In genomic region chr6:24935323-24935722, GRCh38 we compare ENCODE assay signal across 13 cellular contexts. TPM values are rescaled to one million over a fixed set of nuclear protein-coding genes. Genes with fewer than 3 reads are reported as not detected.
A peak's percentile ranks its signal among the peaks of the same experiment; 100 is the strongest.
DNase-seq lines count a peak whose midpoint lies in the region; ATAC-seq, FAIRE-seq and TF ChIP-seq lines count a peak whose summit lies in the region.
"Had no signal": no experiment of that assay in that cellular context is flagged by ENCODE, and none has a peak within 500 bp of the region (broad histone marks: within the 10 kb centered on the region; RNA-seq: fewer than 3 reads in every experiment).

No MANE protein-coding gene starts in this region.

- SMC1A ChIA-PET in GM12878 (lab: Charles Lee; ENCODE audit: uncharacterized antibody, unreplicated experiment): interaction anchor here (0.6 to 14.8 kb wide), 26 partner anchors 9 to 203 kb away, joined by 3 to 299 read pairs (median 10); no protein-coding TSS in a partner anchor

- DNase-seq in Karpas-422 (peak; percentile 65), GM12878 (ENCODE audit: low read depth, low spot score) (no peak), osteoblast (ENCODE audit: insufficient read length, low spot score, missing footprints) (peak; percentile 51), D341Med (ENCODE audit: low spot score) (no peak), dermis blood vessel endothelial cell (no peak)
- DNase-seq: mesenchymal stem cell, NCI-H1048, NCI-H526 treated with DMSO at 0.1 percent for 48 hours, SJCRH30 had no signal

- intact Hi-C loops in GM12878 (cut with micrococcal nuclease; ENCODE audit: unreplicated experiment): loop anchor here (1.0 to 10.0 kb wide), 3 partner anchors 135 to 1089 kb away; a partner anchor contains a TSS

- no peak for TF ChIP-seq POLR2A in GM12878 (IDR thresholded peaks at IDR 0.05; ENCODE audit: low read depth, low read length)

- TF ChIP-seq CTCF in GM12878 (IDR thresholded peaks at IDR 0.05 in 2 of 3, conservative IDR thresholded peaks at IDR 0.05 in 1 of 3; ENCODE audit: control insufficient read depth in 2 of 3, extremely low read depth in 1 of 3, insufficient read depth in 1 of 3, low read depth in 3 of 3, low read length in 3 of 3) (no peak), osteoblast (IDR thresholded peaks at IDR 0.05; ENCODE audit: extremely low read depth, low read depth, low read length) (no peak)

- H3K27ac ChIP-seq in Karpas-422 (ENCODE audit: low read length) (peak overlapping the region; percentile 89), GM12878 (ENCODE audit: control insufficient read depth, insufficient read depth) (peak overlapping the region; percentile 75), osteoblast (ENCODE audit: low read depth, low read length) (no peak overlapping the region)
- H3K27ac ChIP-seq: hepatocyte, SJCRH30 had no signal

- FAIRE-seq in GM12878 (lab: Jason Lieb, UNC): no peak

- H3K9me3 ChIP-seq in Karpas-422 (ENCODE audit: low read length): no peaks in the 10 kb centered on the region
- H3K9me3 ChIP-seq in GM12878 (replicated peaks; ENCODE audit: control insufficient read depth, insufficient read depth, low read length): no peaks in the 10 kb centered on the region
- no peaks in the 10 kb centered on the region for H3K9me3 ChIP-seq in osteoblast (ENCODE audit: low read depth, low read length)
- H3K9me3 ChIP-seq: SJCRH30 had no signal

- 4% methylated on average over 1 of the region's 2 CpGs for WGBS in GM12878 (ENCODE audit: insufficient coverage, insufficient replicate concordance, low lambda C conversion rate, missing lambda C conversion rate)

- CTCF ChIA-PET in GM12878 (lab: Yijun Ruan, JAX): interaction anchor here (1.0 to 13.0 kb wide), 21 partner anchors 10 to 136 kb away, joined by 3 to 376 read pairs (median 31); no protein-coding TSS in a partner anchor

- no peak for TF ChIP-seq RAD21 in GM12878 (IDR thresholded peaks at IDR 0.05; ENCODE audit: insufficient read depth, low read depth, low read length)

- H3K9ac ChIP-seq in Karpas-422 (ENCODE audit: low read length) (peak overlapping the region; percentile 69), GM12878 (ENCODE audit: control insufficient read depth, insufficient read depth, low read length) (peak overlapping the region; percentile 78)

- peak overlapping the region; percentile 91 for H3K4me2 ChIP-seq in Karpas-422 (ENCODE audit: low read depth, low read length, poor library complexity, severe bottlenecking)
- H3K4me2 ChIP-seq in GM12878 (ENCODE audit: control insufficient read depth, insufficient read depth): peak overlapping the region; percentile 90
- H3K4me2 ChIP-seq in osteoblast (ENCODE audit: insufficient read depth, low read length): no peak overlapping the region
- H3K4me2 ChIP-seq: hepatocyte had no signal

- H3K4me1 ChIP-seq in Karpas-422 (ENCODE audit: low read length) (peaks cover 95% of the 10 kb centered on the region), GM12878 (ENCODE audit: control insufficient read depth, insufficient read depth, low read length) (peaks cover 54% of the 10 kb centered on the region), osteoblast (ENCODE audit: insufficient read depth, low read length) (peaks cover 9% of the 10 kb centered on the region)

- H4K20me1 ChIP-seq in Karpas-422 (ENCODE audit: insufficient read depth, low read depth, low read length) (peaks cover 2% of the 10 kb centered on the region; the same call in 1 of the 2 replicates), GM12878 (ENCODE audit: control insufficient read depth, insufficient read depth) (no peaks in the 10 kb centered on the region), osteoblast (ENCODE audit: insufficient read depth, low read length) (no peaks in the 10 kb centered on the region)

- H3K9me2 ChIP-seq in Karpas-422 (replicated peaks; ENCODE audit: insufficient read depth, low read length): no peaks in the 10 kb centered on the region

- H3K4me3 ChIP-seq in GM08714 (ENCODE audit: low read length) (peak overlapping the region; percentile 53; the same call in 1 of the 2 replicates), Karpas-422 (ENCODE audit: low read length) (peak overlapping the region; percentile 71), GM12878 (peak overlapping the region; percentile 83), osteoblast (ENCODE audit: insufficient read depth, low read length) (no peak overlapping the region)
- H3K4me3 ChIP-seq: hepatocyte, SJCRH30 had no signal

- no peaks in the 10 kb centered on the region for H3K27me3 ChIP-seq in Karpas-422 (ENCODE audit: low read length)
- no peaks in the 10 kb centered on the region for H3K27me3 ChIP-seq in GM12878 (replicated peaks in 1 of 2; ENCODE audit: control insufficient read depth in 2 of 2, insufficient read depth in 2 of 2, low read length in 1 of 2)
- peaks cover 4% of the 10 kb centered on the region for H3K27me3 ChIP-seq in osteoblast (ENCODE audit: insufficient read depth, low read length)
- H3K27me3 ChIP-seq: hepatocyte, SJCRH30 had no signal

- POLR2A ChIA-PET in GM12878 (lab: Charles Lee): interaction anchor here (1.7 to 3.6 kb wide), 6 partner anchors 14 to 157 kb away, joined by 3 to 23 read pairs (median 15); no protein-coding TSS in a partner anchor

- in situ Hi-C loops in GM12878 (cut with MboI): no loop called here

- BruUV-seq in GM12878 (replicated peaks; lab: Mats Ljungman, UMichigan): TSS peak; percentile 74

- ATAC-seq in GM12878: no peak
- no peak for ATAC-seq in GM21786 (IDR thresholded peaks at IDR 0.05; ENCODE audit: unreplicated experiment)
- ATAC-seq in GM19455 (IDR thresholded peaks at IDR 0.05; ENCODE audit: unreplicated experiment): no peak

- H2AFZ ChIP-seq in Karpas-422 (ENCODE audit: low read length) (no peak overlapping the region), GM12878 (ENCODE audit: control insufficient read depth, low read depth, low read length) (no peak overlapping the region; the same call in 1 of the 2 replicates), osteoblast (ENCODE audit: low read length) (no peak overlapping the region)
- H2AFZ ChIP-seq: hepatocyte had no signal

- H3K79me2 ChIP-seq in Karpas-422 (ENCODE audit: low read length) (peaks cover 66% of the 10 kb centered on the region), GM12878 (ENCODE audit: control insufficient read depth, insufficient read depth, low read length) (peaks cover 42% of the 10 kb centered on the region), osteoblast (ENCODE audit: insufficient read depth, low read length) (no peaks in the 10 kb centered on the region)
- H3K79me2 ChIP-seq: hepatocyte had no signal

- RAD21 ChIA-PET in GM12878 (lab: Charles Lee; ENCODE audit: unreplicated experiment): interaction anchor here (0.6 to 10.1 kb wide), 19 partner anchors 10 to 160 kb away, joined by 3 to 229 read pairs (median 9); no protein-coding TSS in a partner anchor

- no peaks in the 10 kb centered on the region for H3K36me3 ChIP-seq in Karpas-422 (ENCODE audit: insufficient read depth, low read length)
- no peaks in the 10 kb centered on the region for H3K36me3 ChIP-seq in GM12878 (ENCODE audit: control insufficient read depth in 2 of 2, insufficient read depth in 2 of 2, low read length in 1 of 2)
- no peaks in the 10 kb centered on the region for H3K36me3 ChIP-seq in osteoblast (ENCODE audit: insufficient read depth, low read length)
- H3K36me3 ChIP-seq: SJCRH30 had no signal

- TF ChIP-seq EP300 in GM12878 (IDR thresholded peaks at IDR 0.05; ENCODE audit: borderline replicate concordance in 1 of 2, control insufficient read depth in 1 of 2, low read depth in 2 of 2, low read length in 2 of 2): no peak

TF ChIP-seq in GM12878, 131 proteins besides CTCF, POLR2A, EP300 and RAD21 (continues in another document):
- no peak for TF ChIP-seq IKZF1 (conservative IDR thresholded peaks at IDR 0.05)
- TF ChIP-seq BCLAF1 (IDR thresholded peaks at IDR 0.05): no peak
- TF ChIP-seq TARDBP (IDR thresholded peaks at IDR 0.05; ENCODE audit: borderline replicate concordance): no peak

RNA-seq across cellular contexts. Expression of gene RIPOR2, which starts 0.4 kb away (rescaled TPM):
- total RNA-seq in Karpas-422 (2014; rRNA removed; shearing (Covaris generic); ENCODE audit: low replicate concordance): 72.1 and 73.8 TPM in 2 replicates
- total RNA-seq in GM12878 (2013; cell fraction: nucleolus; rRNA removed): 176 and 194 TPM in 2 replicates
- 38.6 and 38.9 TPM in 2 replicates for total RNA-seq in GM12878 (2014; rRNA removed)
- 38.7 and 40.5 TPM in 2 replicates for total RNA-seq in GM12878 (2014; rRNA removed; fragmentation: Illumina TruSeq; extraction: Trizol)
- 37.9 and 41.1 TPM in 2 replicates for total RNA-seq in GM12878 (2021)
- polyA plus RNA-seq in GM12878 (2011; ENCODE audit: low read depth): 19.2 TPM
- polyA plus RNA-seq in GM12878 (2011; rRNA removed): 47.4 and 48.2 TPM in 2 replicates
- 31.8 and 32.2 TPM in 2 replicates for polyA plus RNA-seq in GM12878 (2011; cell fraction: cytosol; rRNA removed)
- 24.3 and 24.9 TPM in 2 replicates for polyA plus RNA-seq in GM12878 (2011; cell fraction: nucleus; rRNA removed)
- 21.1 and 21.5 TPM in 2 replicates for polyA plus RNA-seq in GM12878 (2012)
- polyA plus RNA-seq in GM12878 (2014; fragmentation: Illumina TruSeq; extraction: Trizol): 44.9 and 49.9 TPM in 2 replicates
- 10 to 100 TPM; 22.2 to 23.6 TPM for polyA plus RNA-seq in GM12878 (2014; fragmentation: Nextera tagmentation; extraction: Ambion mirVana)
- polyA plus RNA-seq in GM12878 (2014; rRNA removed): 28.9 and 30.8 TPM in 2 replicates
- 10 to 100 TPM; 25.9 TPM for polyA plus RNA-seq in GM12878 (2016; fragmentation: Nextera tagmentation; extraction: Ambion mirVana)
- 66.1 and 82.5 TPM in 2 replicates for polyA minus RNA-seq in GM12878 (2011; rRNA and poly(A)+ RNA removed)
- 17.1 and 17.3 TPM in 2 replicates for polyA minus RNA-seq in GM12878 (2011; cell fraction: cytosol; rRNA and poly(A)+ RNA removed)
- 31.1 and 44.0 TPM in 2 replicates for polyA minus RNA-seq in GM12878 (2011; cell fraction: nucleus; rRNA and poly(A)+ RNA removed)
- 1.4 and 2.1 TPM in 2 replicates for total RNA-seq in osteoblast
- total RNA-seq in dermis blood vessel endothelial cell: under 0.01 TPM in 1 of 2 replicates, not detected in the other

Comparison
In these comparisons a context has a peak if more than half of its experiments do, and no peak if none do; other contexts are left out.
1. DNase-seq: peak in Karpas-422 (single experiment) and osteoblast (single experiment); none in GM12878 (single experiment), D341Med (single experiment) and dermis blood vessel endothelial cell (single experiment).
2. RNA of gene RIPOR2, which starts 0.4 kb away (total RNA-seq): 72.1 to 73.8 TPM in Karpas-422 and 37.9 to 194 TPM in GM12878; 1.4 to 2.1 TPM in osteoblast and under 0.01 TPM in dermis blood vessel endothelial cell; every median in the first group is over 10 times any median in the second.